Comparison of ENCODE assay signal across 18 cellular contexts in the genomic region with DNA sequence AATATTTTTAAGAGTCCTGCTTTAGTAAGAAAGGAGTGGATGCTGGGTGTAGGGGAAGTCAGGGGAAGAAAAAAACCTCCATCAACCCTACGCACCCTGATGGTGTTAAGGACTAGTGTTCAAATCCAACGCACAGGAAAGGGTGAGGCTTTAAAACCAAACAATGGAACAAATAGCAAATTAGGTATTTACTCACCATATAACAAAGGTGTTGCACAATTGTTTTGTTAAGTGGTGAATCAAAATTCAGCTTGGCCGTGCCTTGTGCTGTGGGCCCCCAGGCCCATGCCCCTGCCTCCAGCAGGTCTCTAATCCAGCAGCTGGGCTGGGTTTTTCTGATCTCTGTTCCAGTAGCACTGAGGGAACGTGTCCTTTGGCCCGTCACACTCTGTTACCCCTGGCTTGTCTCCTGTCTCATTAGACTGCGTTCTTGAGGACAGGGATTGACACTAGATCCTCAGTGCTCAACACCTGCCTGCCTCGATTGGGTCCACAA. TPM values are rescaled to one million over a fixed set of nuclear protein-coding genes. Genes with fewer than 3 reads are reported as not detected.
DNase-seq lines count a peak whose midpoint lies in the region; ATAC-seq, FAIRE-seq and TF ChIP-seq lines count a peak whose summit lies in the region.
"Had no signal": no experiment of that assay in that cellular context is flagged by ENCODE, and none has a peak within 500 bp of the region (broad histone marks: within the 10 kb centered on the region; RNA-seq: fewer than 3 reads in every experiment).

No MANE protein-coding gene starts in this region.

- CTCF ChIA-PET in IMR-90 (lab: Yijun Ruan, JAX) = no interaction called here

- no peaks in the 10 kb centered on the region for H3K27me3 Mint-ChIP-seq in astrocyte (ENCODE audit: low read depth, unreplicated experiment)
- no peaks in the 10 kb centered on the region for H3K27me3 Mint-ChIP-seq in activated T-cell treated with anti-CD3 and anti-CD28 coated beads, Interleukin-2, amount 50 U/mL, for 24 hours

- TF ChIP-seq RAD21 in IMR-90 (IDR thresholded peaks at IDR 0.05; ENCODE audit: low read length) = no peak

- H2AFZ ChIP-seq in IMR-90 (replicated peaks; ENCODE audit: low read length, poor library complexity) (no peak overlapping the region), astrocyte (ENCODE audit: low read depth, low read length) (no peak overlapping the region)

- peaks cover 93% of the 10 kb centered on the region for H3K79me2 ChIP-seq in astrocyte (ENCODE audit: insufficient read depth, low read length)

- no peak overlapping the region for H2AK5ac ChIP-seq in IMR-90 (ENCODE audit: low read depth, low read length)

- peaks cover 13% of the 10 kb centered on the region for H3K4me1 Mint-ChIP-seq in astrocyte (ENCODE audit: low read depth, unreplicated experiment)
- H3K4me1 Mint-ChIP-seq in activated T-cell treated with anti-CD3 and anti-CD28 coated beads, Interleukin-2, amount 50 U/mL, for 24 hours (ENCODE audit: low read depth) = peaks cover 2% of the 10 kb centered on the region

- H3K9me1 ChIP-seq in IMR-90 (ENCODE audit: insufficient read depth, low read length) = peaks cover 30% of the 10 kb centered on the region

- no peak for ATAC-seq in IMR-90 (ENCODE audit: low read depth)
- ATAC-seq: CD8-positive, alpha-beta T cell had no signal

- H2BK20ac ChIP-seq in IMR-90 (ENCODE audit: low read depth, low read length) = no peak overlapping the region

- H3K4me3 ChIP-seq in IMR-90 (ENCODE audit: insufficient read depth, low read depth, low read length) (no peak overlapping the region), astrocyte (ENCODE audit: insufficient read depth, low read depth, low read length) (no peak overlapping the region)

- no peak overlapping the region for H4K91ac ChIP-seq in IMR-90 (ENCODE audit: insufficient read depth, low read depth, low read length)

- H4K8ac ChIP-seq in IMR-90 (ENCODE audit: low read depth in 2 of 2, low read length in 2 of 2) = no peak overlapping the region

- no peak overlapping the region for H3K4me2 ChIP-seq in IMR-90 (ENCODE audit: low read depth, low read length)
- H3K4me2 ChIP-seq in astrocyte (ENCODE audit: low read length) = no peak overlapping the region
- H3K4me2 ChIP-seq: KMS-11 had no signal

- BruUV-seq in IMR-90 (replicated peaks; lab: Mats Ljungman, UMichigan) = no TSS peak

- no peak overlapping the region for H3K56ac ChIP-seq in IMR-90 (ENCODE audit: extremely low read depth, insufficient read depth, low read length)

- dilution Hi-C loops in IMR-90 (cut with HindIII; ENCODE audit: low sequenced_read_pairs, unreplicated experiment) = no loop called here

- H2BK15ac ChIP-seq in IMR-90 (ENCODE audit: low read depth, low read length) = no peak overlapping the region

- H3K27me3 ChIP-seq in IMR-90 (ENCODE audit: control insufficient read depth, insufficient read depth, low read length) (no peaks in the 10 kb centered on the region), astrocyte (ENCODE audit: insufficient read depth, low read length) (no peaks in the 10 kb centered on the region)
- H3K27me3 ChIP-seq: BE2C had no signal

- H3K27ac ChIP-seq in IMR-90 (ENCODE audit: insufficient read depth, low read length) (no peak overlapping the region), astrocyte (ENCODE audit: low read depth, low read length) (no peak overlapping the region)
- H3K27ac ChIP-seq: HL-60, KMS-11 had no signal

- no peak for TF ChIP-seq CTCF in IMR-90 (conservative IDR thresholded peaks at IDR 0.05; ENCODE audit: low read depth, low read length)
- no peak for TF ChIP-seq CTCF in astrocyte (IDR thresholded peaks at IDR 0.05; ENCODE audit: insufficient read depth, low read depth, low read length)

- peaks cover 54 to 71% of the 10 kb centered on the region in 2 experiments for H3K79me1 ChIP-seq in IMR-90 (ENCODE audit: low read depth in 1 of 2, low read length in 2 of 2)

- no peak overlapping the region for H3K9ac ChIP-seq in IMR-90 (ENCODE audit: low read depth, low read length)
- no peak overlapping the region for H3K9ac ChIP-seq in astrocyte (ENCODE audit: low read length)
- H3K9ac ChIP-seq: KMS-11 had no signal

- no peak overlapping the region for H2AK9ac ChIP-seq in IMR-90 (replicated peaks; ENCODE audit: low read depth, low read length, poor library complexity)

- peaks cover 1% of the 10 kb centered on the region; the same call in 1 of the 2 replicates for H3K36me3 ChIP-seq in IMR-90 (ENCODE audit: control insufficient read depth, insufficient read depth, low read length)
- H3K36me3 ChIP-seq in astrocyte (ENCODE audit: insufficient read depth, low read length) = peaks cover 4% of the 10 kb centered on the region

- no peak overlapping the region for H4K5ac ChIP-seq in IMR-90 (ENCODE audit: low read depth, low read length)

- H3K4ac ChIP-seq in IMR-90 (ENCODE audit: low read depth, low read length) = no peak overlapping the region

- H3K14ac ChIP-seq in IMR-90 (replicated peaks; ENCODE audit: low read depth, low read length) = no peak overlapping the region

- no peak for TF ChIP-seq POLR2A in IMR-90 (IDR thresholded peaks at IDR 0.05; ENCODE audit: low read depth, low read length)

- H3K4me3 Mint-ChIP-seq in astrocyte (ENCODE audit: unreplicated experiment) = no peak overlapping the region
- no peak overlapping the region for H3K4me3 Mint-ChIP-seq in activated T-cell treated with anti-CD3 and anti-CD28 coated beads, Interleukin-2, amount 50 U/mL, for 24 hours
- H3K4me3 Mint-ChIP-seq: CD8-positive, alpha-beta T cell; HFFc6 had no signal

- in situ Hi-C loops in IMR-90 (cut with MboI; ENCODE audit: low sequenced_read_pairs) = no loop called here

- peaks cover 5% of the 10 kb centered on the region for H3K4me1 ChIP-seq in IMR-90 (ENCODE audit: control insufficient read depth, insufficient read depth, low read length)
- H3K4me1 ChIP-seq in astrocyte (ENCODE audit: insufficient read depth, low read length) = peaks cover 8% of the 10 kb centered on the region
- H3K4me1 ChIP-seq: BE2C had no signal

- H3K9me3 Mint-ChIP-seq in astrocyte (ENCODE audit: unreplicated experiment) = no peaks in the 10 kb centered on the region
- no peaks in the 10 kb centered on the region for H3K9me3 Mint-ChIP-seq in activated T-cell treated with anti-CD3 and anti-CD28 coated beads, Interleukin-2, amount 50 U/mL, for 24 hours
- H3K9me3 Mint-ChIP-seq: CD8-positive, alpha-beta T cell; HFFc6 had no signal

- DNase-seq in COLO668 (lab: John Stamatoyannopoulos, UW; ENCODE audit: unreplicated experiment) (peak; percentile 53), IMR-90 (no peak), astrocyte (ENCODE audit: low read depth) (no peak), mesenteric fat pad (ENCODE audit: low spot score) (peak; percentile 47), activated T-cell treated with anti-CD3 and anti-CD28 coated beads for 4 hours (no peak)
- no peak for DNase-seq in activated T-cell treated with anti-CD3 and anti-CD28 coated beads, Interleukin-2, amount 50 U/mL, for 24 hours
- DNase-seq in activated effector memory CD4-positive, alpha-beta T cell treated with anti-CD3 and anti-CD28 coated beads, Interleukin-2, amount 50 U/mL, for 16 hours = no peak
- DNase-seq: BE2C; CD8-positive, alpha-beta T cell; DMS 273 treated with DMSO at 0.1 percent for 48 hours; HFFc6; MM.1S; NCI-H1105; NCI-H2081; NCI-H446 treated with DMSO at 0.1 percent for 48 hours had no signal

- peaks cover 6% of the 10 kb centered on the region; the same call in 1 of the 2 replicates for H4K20me1 ChIP-seq in IMR-90 (ENCODE audit: insufficient read depth, low read length)
- peaks cover 16% of the 10 kb centered on the region for H4K20me1 ChIP-seq in astrocyte (ENCODE audit: insufficient read depth, low read length)

- POLR2A ChIA-PET in IMR-90 (lab: Charles Lee; ENCODE audit: unreplicated experiment) = no interaction called here

- H3K23ac ChIP-seq in IMR-90 (ENCODE audit: low read depth, low read length) = no peak overlapping the region

- H3K27ac Mint-ChIP-seq in astrocyte (ENCODE audit: unreplicated experiment) = peak overlapping the region; percentile 37
- H3K27ac Mint-ChIP-seq in activated T-cell treated with anti-CD3 and anti-CD28 coated beads, Interleukin-2, amount 50 U/mL, for 24 hours = no peak overlapping the region
- H3K27ac Mint-ChIP-seq: CD8-positive, alpha-beta T cell had no signal

- intact Hi-C loops in IMR-90 (cut with micrococcal nuclease) = no loop called here

- H3K18ac ChIP-seq in IMR-90 (ENCODE audit: low read depth, low read length) = no peak overlapping the region

- H2BK120ac ChIP-seq in IMR-90 (ENCODE audit: low read depth, low read length) = no peak overlapping the region

- H2BK5ac ChIP-seq in IMR-90 (ENCODE audit: low read depth, low read length, poor library complexity, severe bottlenecking) = no peak overlapping the region

- H3K9me3 ChIP-seq in IMR-90 (ENCODE audit: control insufficient read depth, insufficient read depth, low read length) (no peaks in the 10 kb centered on the region), astrocyte (ENCODE audit: insufficient read depth, low read depth, low read length) (no peaks in the 10 kb centered on the region)
- H3K9me3 ChIP-seq: BE2C had no signal

- 80% methylated on average over 1 of the region's 7 CpGs; no CpG with 5 or more reads in 1 of the 2 experiments for WGBS in IMR-90 (ENCODE audit: extremely low coverage in 2 of 2, insufficient read length in 1 of 2), 2 experiments

- no peaks in the 10 kb centered on the region for H3K36me3 Mint-ChIP-seq in astrocyte (ENCODE audit: low read depth, unreplicated experiment)
- peaks cover 37% of the 10 kb centered on the region for H3K36me3 Mint-ChIP-seq in activated T-cell treated with anti-CD3 and anti-CD28 coated beads, Interleukin-2, amount 50 U/mL, for 24 hours (ENCODE audit: low read depth)

- FAIRE-seq in astrocyte (lab: Jason Lieb, UNC) = no peak
- FAIRE-seq: H1 had no signal

TF ChIP-seq in IMR-90, 13 proteins besides CTCF, POLR2A, EP300 and RAD21 (continues in another document):
- TF ChIP-seq MXI1 (IDR thresholded peaks at IDR 0.05; ENCODE audit: borderline replicate concordance, low read depth, low read length) = no peak
- TF ChIP-seq, protein P1, sequence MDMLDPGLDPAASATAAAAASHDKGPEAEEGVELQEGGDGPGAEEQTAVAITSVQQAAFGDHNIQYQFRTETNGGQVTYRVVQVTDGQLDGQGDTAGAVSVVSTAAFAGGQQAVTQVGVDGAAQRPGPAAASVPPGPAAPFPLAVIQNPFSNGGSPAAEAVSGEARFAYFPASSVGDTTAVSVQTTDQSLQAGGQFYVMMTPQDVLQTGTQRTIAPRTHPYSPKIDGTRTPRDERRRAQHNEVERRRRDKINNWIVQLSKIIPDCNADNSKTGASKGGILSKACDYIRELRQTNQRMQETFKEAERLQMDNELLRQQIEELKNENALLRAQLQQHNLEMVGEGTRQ (IDR thresholded peaks at IDR 0.05; ENCODE audit: low read depth, low read length) = no peak

RNA-seq across cellular contexts. Expression of a gene that starts 11.8 kb away (rescaled TPM):
- total RNA-seq in IMR-90 (2012; rRNA removed) = 20.4 and 23.1 TPM in 2 replicates
- polyA plus RNA-seq in IMR-90 (2012; rRNA removed) = 26.4 and 29.6 TPM in 2 replicates
- polyA plus RNA-seq in IMR-90 (2012; cell fraction: cytosol; rRNA removed) = 19.3 and 28.9 TPM in 2 replicates
- polyA plus RNA-seq in IMR-90 (2012; cell fraction: nucleus; rRNA removed; ENCODE audit: low replicate concordance) = 15.9 and 19.1 TPM in 2 replicates
- 2.1 and 3.3 TPM in 2 replicates for total RNA-seq in astrocyte
- total RNA-seq in mesenteric fat pad = 0.71 TPM

RNA-seq across cellular contexts. Expression of a gene that starts 24.1 kb away (rescaled TPM):
- total RNA-seq in IMR-90 (2012; rRNA removed) (8.1 and 9.1 TPM in 2 replicates), astrocyte (7.8 TPM in 2 replicates), mesenteric fat pad (8.4 TPM)
- 12.5 and 13.5 TPM in 2 replicates for polyA plus RNA-seq in IMR-90 (2012; rRNA removed)
- polyA plus RNA-seq in IMR-90 (2012; cell fraction: cytosol; rRNA removed) = 3.5 and 5.9 TPM in 2 replicates
- 42.9 and 80.9 TPM in 2 replicates for polyA plus RNA-seq in IMR-90 (2012; cell fraction: nucleus; rRNA removed; ENCODE audit: low replicate concordance)

Comparison
In these comparisons a context has a peak if more than half of its experiments do, and no peak if none do; other contexts are left out.
1. DNase-seq: peak in COLO668 (single experiment) and mesenteric fat pad (single experiment); none in IMR-90 (single experiment), astrocyte (single experiment), activated T-cell treated with anti-CD3 and anti-CD28 coated beads, Interleukin-2, amount 50 U/mL, for 24 hours (single experiment), activated T-cell treated with anti-CD3 and anti-CD28 coated beads for 4 hours (single experiment) and activated effector memory CD4-positive, alpha-beta T cell treated with anti-CD3 and anti-CD28 coated beads, Interleukin-2, amount 50 U/mL, for 16 hours (single experiment).